In genomic region chr4:522438-522837, GRCh38 we compare ENCODE assay signal across 35 cellular contexts. TPM values are rescaled to one million over a fixed set of nuclear protein-coding genes. Genes with fewer than 3 reads are reported as not detected.
"Had no signal": no experiment of that assay in that cellular context is flagged by ENCODE, and none has a peak within 500 bp of the region (broad histone marks: within the 10 kb centered on the region; RNA-seq: fewer than 3 reads in every experiment).

No MANE protein-coding gene starts in this region.

- H3K9me3 ChIP-seq: ascending aorta, breast epithelium, esophagus squamous epithelium, gastroesophageal sphincter had no signal

- H3K27me3 Mint-ChIP-seq: activated B cell treated with CpG ODN at 0.5 μM for 24 hours; activated CD8-positive, alpha-beta T cell treated with anti-CD3 and anti-CD28 coated beads for 36 hours; activated naive CD4-positive, alpha-beta T cell treated with anti-CD3 and anti-CD28 coated beads, Interleukin-2, amount 10 ng/mL, durations not matched to agents 7 days and 5 days; activated naive CD8-positive, alpha-beta T cell treated with anti-CD3 and anti-CD28 coated beads, Interleukin-2, amount 10 ng/mL, durations not matched to agents 7 days and 5 days; brain; central memory CD8-positive, alpha-beta T cell; effector memory CD8-positive, alpha-beta T cell; T-helper 17 cell had no signal

- H3K27me3 ChIP-seq: ascending aorta, breast epithelium, cardiac muscle cell, esophagus squamous epithelium, gastroesophageal sphincter had no signal

- H3K4me1 ChIP-seq: ascending aorta, breast epithelium, gastroesophageal sphincter had no signal

- H3K4me3 Mint-ChIP-seq: activated B cell treated with CpG ODN at 0.5 μM for 24 hours; activated CD8-positive, alpha-beta T cell treated with anti-CD3 and anti-CD28 coated beads for 36 hours; activated naive CD4-positive, alpha-beta T cell treated with anti-CD3 and anti-CD28 coated beads, Interleukin-2, amount 10 ng/mL, durations not matched to agents 7 days and 5 days; activated naive CD8-positive, alpha-beta T cell treated with anti-CD3 and anti-CD28 coated beads, Interleukin-2, amount 10 ng/mL, durations not matched to agents 7 days and 5 days; brain; central memory CD8-positive, alpha-beta T cell; effector memory CD8-positive, alpha-beta T cell; T-helper 17 cell; T-helper 2 cell treated with Interferon-gamma antibody and Interleukin-4, amounts not matched to agents 5 μg/mL and 100 μg/mL, for 36 hours had no signal

- H3K27ac ChIP-seq: ascending aorta, breast epithelium, cardiac muscle cell, epithelial cell of prostate, esophagus squamous epithelium, gastroesophageal sphincter, WERI-Rb-1 had no signal

- H3K9me3 Mint-ChIP-seq: activated B cell treated with CpG ODN at 0.5 μM for 24 hours; activated CD8-positive, alpha-beta T cell treated with anti-CD3 and anti-CD28 coated beads for 36 hours; activated naive CD4-positive, alpha-beta T cell treated with anti-CD3 and anti-CD28 coated beads, Interleukin-2, amount 50 U/mL, for 72 hours; activated naive CD8-positive, alpha-beta T cell treated with anti-CD3 and anti-CD28 coated beads, Interleukin-2, amount 10 ng/mL, durations not matched to agents 7 days and 5 days; brain; effector memory CD8-positive, alpha-beta T cell; T-helper 2 cell treated with Interferon-gamma antibody and Interleukin-4, amounts not matched to agents 5 μg/mL and 100 μg/mL, for 36 hours had no signal

- FAIRE-seq: endothelial cell of umbilical vein had no signal

- H3K4me1 Mint-ChIP-seq: activated B cell treated with CpG ODN at 0.5 μM for 24 hours; activated naive CD4-positive, alpha-beta T cell treated with anti-CD3 and anti-CD28 coated beads, Interleukin-2, amount 10 ng/mL, durations not matched to agents 7 days and 5 days; brain had no signal

- DNase-seq: activated B cell treated with CpG ODN at 0.5 μM for 24 hours; activated CD4-positive, alpha-beta T cell treated with anti-CD3 and anti-CD28 coated beads for 48 hours; activated CD4-positive, alpha-beta T cell treated with anti-CD3 and anti-CD28 coated beads, Interleukin-2, amount 50 U/mL, for 1 hour; activated CD4-positive, alpha-beta T cell treated with anti-CD3 and anti-CD28 coated beads, Interleukin-2, amount 50 U/mL, for 48 hours; activated CD8-positive, alpha-beta memory T cell treated with anti-CD3 and anti-CD28 coated beads for 24 hours; activated CD8-positive, alpha-beta T cell treated with anti-CD3 and anti-CD28 coated beads for 36 hours; activated gamma-delta T cell; activated naive CD4-positive, alpha-beta T cell; activated naive CD4-positive, alpha-beta T cell treated with anti-CD3 and anti-CD28 coated beads, Interleukin-2, amount 10 ng/mL, durations not matched to agents 7 days and 5 days; activated naive CD8-positive, alpha-beta T cell treated with anti-CD3 and anti-CD28 coated beads, Interleukin-2, amount 10 ng/mL, durations not matched to agents 7 days and 5 days; activated T-cell treated with anti-CD3 and anti-CD28 coated beads, Interleukin-2, amount 50 U/mL, for 48 hours; cortex of kidney; dermis blood vessel endothelial cell; effector CD4-positive, alpha-beta T cell; effector memory CD8-positive, alpha-beta T cell; esophagus squamous epithelium; foreskin melanocyte; T-helper 1 cell; T-helper 17 cell; T1000; WERI-Rb-1 had no signal

- ATAC-seq: activated CD4-positive, CD25-positive, alpha-beta regulatory T cell treated with anti-CD3 and anti-CD28 coated beads, Interleukin-2, amount 50 U/mL, for 24 hours; activated CD8-positive, alpha-beta T cell treated with anti-CD3 and anti-CD28 coated beads for 36 hours; activated naive CD4-positive, alpha-beta T cell treated with anti-CD3 and anti-CD28 coated beads, Interleukin-2, amount 50 U/mL, for 72 hours; effector memory CD8-positive, alpha-beta T cell; gastroesophageal sphincter; T-helper 17 cell had no signal

- H3K4me3 ChIP-seq: ascending aorta, breast epithelium, cardiac muscle cell, esophagus squamous epithelium, gastroesophageal sphincter had no signal

RNA-seq across cellular contexts. Expression of gene TMEM271, which starts 53.7 kb away (rescaled TPM):
- total RNA-seq: activated B cell treated with CpG ODN at 0.5 μM for 24 hours; activated CD8-positive, alpha-beta T cell treated with anti-CD3 and anti-CD28 coated beads for 36 hours; activated naive CD4-positive, alpha-beta T cell treated with anti-CD3 and anti-CD28 coated beads, Interleukin-2, amount 50 U/mL, for 72 hours; activated naive CD8-positive, alpha-beta T cell treated with anti-CD3 and anti-CD28 coated beads, Interleukin-2, amount 10 ng/mL, durations not matched to agents 7 days and 5 days; ascending aorta; breast epithelium; cardiac muscle cell; dermis blood vessel endothelial cell; endothelial cell of umbilical vein; fibroblast of lung; fibroblast of villous mesenchyme; glomerular endothelial cell; T-helper 17 cell had no signal
- polyA plus RNA-seq: cardiac muscle cell, endothelial cell of umbilical vein, fibroblast of lung had no signal
